Comparison of ENCODE assay signal across 1 cellular context in genomic region chr4:142547974-142548373, GRCh38.
TF ChIP-seq lines count a peak whose summit lies in the region.

No MANE protein-coding gene starts in this region.

TF ChIP-seq in IMR-90, 13 proteins besides CTCF, POLR2A, EP300 and RAD21 (continued from another document):
- TF ChIP-seq ELK1 (IDR thresholded peaks at IDR 0.05; ENCODE audit: borderline replicate concordance, low read depth, low read length): no peak
